In genomic region chr2:96403481-96403880, GRCh38 we compare ENCODE assay signal across 19 cellular contexts.
"Had no signal": no experiment of that assay in that cellular context is flagged by ENCODE, and none has a peak within 500 bp of the region (broad histone marks: within the 10 kb centered on the region; RNA-seq: fewer than 3 reads in every experiment).

No MANE protein-coding gene starts in this region.

- H3K36me3 Mint-ChIP-seq: activated naive CD8-positive, alpha-beta T cell treated with anti-CD3 and anti-CD28 coated beads for 36 hours; memory B cell; naive B cell; stimulated activated naive B cell treated with anti-CD40 and anti-IgM and Interleukin-4, amounts not matched to agents 10 μg/mL and 1 μg/mL and 100 μg/mL, for 72 hours had no signal

- H3K9me3 Mint-ChIP-seq: activated naive CD8-positive, alpha-beta T cell treated with anti-CD3 and anti-CD28 coated beads for 36 hours; activated T-helper 17 cell treated with anti-CD3 and anti-CD28 coated beads, Interleukin-2, amount 50 U/mL, for 72 hours; effector memory CD8-positive, alpha-beta T cell; memory B cell; naive B cell; stimulated activated naive B cell treated with anti-CD40 and anti-IgM and Interleukin-4, amounts not matched to agents 10 μg/mL and 1 μg/mL and 100 μg/mL, for 72 hours; T-helper 2 cell treated with Interferon-gamma antibody and Interleukin-4, amounts not matched to agents 5 μg/mL and 100 μg/mL, for 36 hours had no signal

- FAIRE-seq: pancreas, TTC549 had no signal

- H3K4me3 ChIP-seq: cardiac muscle cell, left lung, mucosa of descending colon, pancreas, spleen had no signal

- H3K27ac Mint-ChIP-seq: activated naive CD8-positive, alpha-beta T cell treated with anti-CD3 and anti-CD28 coated beads for 36 hours; activated T-helper 17 cell treated with anti-CD3 and anti-CD28 coated beads, Interleukin-2, amount 50 U/mL, for 72 hours; effector memory CD8-positive, alpha-beta T cell; memory B cell; naive B cell; stimulated activated naive B cell treated with anti-CD40 and anti-IgM and Interleukin-4, amounts not matched to agents 10 μg/mL and 1 μg/mL and 100 μg/mL, for 72 hours; T-helper 2 cell treated with Interferon-gamma antibody and Interleukin-4, amounts not matched to agents 5 μg/mL and 100 μg/mL, for 36 hours had no signal

- H3K27me3 ChIP-seq: cardiac muscle cell, left lung, pancreas, spleen had no signal

- DNase-seq: activated CD4-positive, alpha-beta T cell treated with anti-CD3 and anti-CD28 coated beads, Interleukin-2, amount 50 U/mL, for 4 hours; activated naive CD4-positive, alpha-beta T cell; activated naive CD8-positive, alpha-beta T cell treated with anti-CD3 and anti-CD28 coated beads for 36 hours; activated T-cell treated with anti-CD3 and anti-CD28 coated beads, Interleukin-2, amount 50 U/mL, for 1 hour; amniotic stem cell; effector memory CD8-positive, alpha-beta T cell; foreskin fibroblast; hypothalamus; left lung; mucosa of descending colon; naive B cell; pancreas; spleen; stimulated activated naive B cell treated with anti-CD40 and anti-IgM and Interleukin-4, amounts not matched to agents 10 μg/mL and 1 μg/mL and 100 μg/mL, for 72 hours had no signal

- H3K27me3 Mint-ChIP-seq: activated naive CD8-positive, alpha-beta T cell treated with anti-CD3 and anti-CD28 coated beads for 36 hours; activated T-helper 17 cell treated with anti-CD3 and anti-CD28 coated beads, Interleukin-2, amount 50 U/mL, for 72 hours; naive B cell; stimulated activated naive B cell treated with anti-CD40 and anti-IgM and Interleukin-4, amounts not matched to agents 10 μg/mL and 1 μg/mL and 100 μg/mL, for 72 hours had no signal

- H3K27ac ChIP-seq: cardiac muscle cell, left lung, pancreas, spleen had no signal

- ATAC-seq: activated T-helper 17 cell treated with anti-CD3 and anti-CD28 coated beads, Interleukin-2, amount 50 U/mL, for 72 hours; effector memory CD8-positive, alpha-beta T cell; left lung; mucosa of descending colon; pancreas; stimulated activated naive B cell treated with anti-CD40 and anti-IgM and Interleukin-4, amounts not matched to agents 10 μg/mL and 1 μg/mL and 100 μg/mL, for 72 hours had no signal

- H3K4me3 Mint-ChIP-seq: activated naive CD8-positive, alpha-beta T cell treated with anti-CD3 and anti-CD28 coated beads for 36 hours; activated T-helper 17 cell treated with anti-CD3 and anti-CD28 coated beads, Interleukin-2, amount 50 U/mL, for 72 hours; effector memory CD8-positive, alpha-beta T cell; memory B cell; naive B cell; stimulated activated naive B cell treated with anti-CD40 and anti-IgM and Interleukin-4, amounts not matched to agents 10 μg/mL and 1 μg/mL and 100 μg/mL, for 72 hours; T-helper 2 cell treated with Interferon-gamma antibody and Interleukin-4, amounts not matched to agents 5 μg/mL and 100 μg/mL, for 36 hours had no signal

- H3K9me3 ChIP-seq: left lung, mucosa of descending colon, pancreas, spleen had no signal

- H3K36me3 ChIP-seq: cardiac muscle cell, left lung, pancreas, spleen had no signal
